ENCODE assay signal across 1 cellular context in the genomic region with DNA sequence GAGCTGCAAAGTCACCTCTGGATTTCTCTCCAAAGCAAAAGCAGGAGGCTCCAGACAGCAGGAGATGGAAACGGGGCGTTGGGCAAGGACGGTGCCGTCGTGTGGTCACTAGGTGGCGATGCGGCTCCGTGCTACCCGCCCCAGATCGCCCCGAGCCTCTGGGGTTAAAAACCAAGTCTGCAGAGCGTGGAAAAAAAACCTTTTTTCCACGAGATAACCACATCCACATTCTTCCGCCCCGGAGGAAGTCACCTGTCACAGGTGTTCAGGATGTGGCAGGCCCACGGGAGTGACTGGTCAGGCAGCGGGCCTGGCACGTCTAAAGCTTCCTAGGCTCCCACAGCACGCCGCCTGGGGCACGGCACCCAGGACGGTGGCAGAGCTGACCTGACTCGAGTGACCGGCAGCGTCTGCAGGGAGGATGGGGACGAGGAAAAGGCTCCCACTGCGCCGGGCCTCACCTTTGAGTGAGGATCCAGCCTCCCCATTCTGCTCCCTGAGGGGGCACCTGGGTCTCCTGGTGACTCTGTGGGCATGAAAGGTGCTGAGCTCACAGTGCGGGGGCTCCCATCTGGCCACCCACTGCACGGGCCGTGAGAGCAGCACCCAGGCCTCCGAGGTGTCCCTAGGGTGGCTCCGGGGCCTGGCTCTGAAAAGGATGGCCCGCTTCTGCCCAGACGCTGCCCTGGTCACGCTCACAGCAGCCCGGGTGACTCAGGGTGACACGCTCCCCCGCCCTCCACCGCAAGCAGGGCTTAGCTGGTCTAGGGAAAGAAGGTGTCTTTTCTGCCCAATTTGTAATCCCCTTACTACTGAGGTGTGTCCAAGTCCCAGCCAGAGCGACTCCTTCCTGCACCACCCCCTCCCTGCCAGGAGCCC.
TF ChIP-seq lines count a peak whose summit lies in the region.

No MANE protein-coding gene starts in this region.

TF ChIP-seq in SK-N-SH, 30 proteins besides CTCF, POLR2A, EP300 and RAD21 (continued from another document):
- 0 out of 2 replicates have a peak, but pooled peaks have one; percentile 35 for TF ChIP-seq MXI1 (IDR thresholded peaks at IDR 0.05; ENCODE audit: low read depth, low read length)
- TF ChIP-seq EZH2phosphoT487 (IDR thresholded peaks at IDR 0.05; ENCODE audit: borderline replicate concordance, low read depth), result no peak
- TF ChIP-seq, protein P1, sequence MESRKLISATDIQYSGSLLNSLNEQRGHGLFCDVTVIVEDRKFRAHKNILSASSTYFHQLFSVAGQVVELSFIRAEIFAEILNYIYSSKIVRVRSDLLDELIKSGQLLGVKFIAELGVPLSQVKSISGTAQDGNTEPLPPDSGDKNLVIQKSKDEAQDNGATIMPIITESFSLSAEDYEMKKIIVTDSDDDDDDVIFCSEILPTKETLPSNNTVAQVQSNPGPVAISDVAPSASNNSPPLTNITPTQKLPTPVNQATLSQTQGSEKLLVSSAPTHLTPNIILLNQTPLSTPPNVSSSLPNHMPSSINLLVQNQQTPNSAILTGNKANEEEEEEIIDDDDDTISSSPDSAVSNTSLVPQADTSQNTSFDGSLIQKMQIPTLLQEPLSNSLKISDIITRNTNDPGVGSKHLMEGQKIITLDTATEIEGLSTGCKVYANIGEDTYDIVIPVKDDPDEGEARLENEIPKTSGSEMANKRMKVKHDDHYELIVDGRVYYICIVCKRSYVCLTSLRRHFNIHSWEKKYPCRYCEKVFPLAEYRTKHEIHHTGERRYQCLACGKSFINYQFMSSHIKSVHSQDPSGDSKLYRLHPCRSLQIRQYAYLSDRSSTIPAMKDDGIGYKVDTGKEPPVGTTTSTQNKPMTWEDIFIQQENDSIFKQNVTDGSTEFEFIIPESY (IDR thresholded peaks at IDR 0.05; ENCODE audit: borderline replicate concordance, low read depth), result no peak
- TF ChIP-seq TCF12 (IDR thresholded peaks at IDR 0.05), result peak; percentile 31; the same call in 1 of the 2 replicates
- TF ChIP-seq, protein P2, sequence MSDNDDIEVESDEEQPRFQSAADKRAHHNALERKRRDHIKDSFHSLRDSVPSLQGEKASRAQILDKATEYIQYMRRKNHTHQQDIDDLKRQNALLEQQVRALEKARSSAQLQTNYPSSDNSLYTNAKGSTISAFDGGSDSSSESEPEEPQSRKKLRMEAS (IDR thresholded peaks at IDR 0.05; ENCODE audit: low read depth), result peak; percentile 52; the same call in 1 of the 2 replicates
- TF ChIP-seq POLR2AphosphoS5 (IDR thresholded peaks at IDR 0.05; ENCODE audit: low read depth, low read length), result 0 out of 2 replicates have a peak, but pooled peaks have one; percentile 9
- TF ChIP-seq TEAD4 (IDR thresholded peaks at IDR 0.05; ENCODE audit: borderline replicate concordance, insufficient read depth), result no peak
- TF ChIP-seq GABPA (IDR thresholded peaks at IDR 0.05; ENCODE audit: low read depth), result 0 out of 2 replicates have a peak, but pooled peaks have one; percentile 31
- peak; percentile 12; the same call in 1 of the 2 replicates for TF ChIP-seq SIN3A (IDR thresholded peaks at IDR 0.05; ENCODE audit: borderline replicate concordance, low read depth, low read length)
